In the genomic region with DNA sequence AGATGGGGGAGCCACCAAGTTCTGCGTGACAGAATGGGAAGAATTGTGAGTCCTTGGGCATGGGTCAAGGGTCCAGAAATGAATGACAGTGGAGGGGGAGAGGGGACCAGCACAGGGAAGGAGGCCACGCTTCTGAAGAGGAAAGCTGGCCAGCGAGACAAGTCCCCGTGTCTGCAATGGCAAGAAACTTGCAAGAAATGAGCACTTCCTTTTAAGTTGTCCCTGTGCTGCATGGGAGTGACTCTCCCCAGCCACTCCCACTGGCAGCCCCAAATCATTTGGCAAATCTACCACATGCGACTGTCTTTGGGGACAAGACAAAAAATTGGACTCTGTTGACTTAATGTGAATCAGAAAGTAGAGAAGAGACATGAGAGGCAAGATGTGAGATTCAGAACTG, we compare ENCODE assay signal across 19 cellular contexts.
"Had no signal": no experiment of that assay in that cellular context is flagged by ENCODE, and none has a peak within 500 bp of the region (broad histone marks: within the 10 kb centered on the region; RNA-seq: fewer than 3 reads in every experiment).

No MANE protein-coding gene starts in this region.

- H3K36me3 Mint-ChIP-seq: activated naive CD4-positive, alpha-beta T cell treated with anti-CD3 and anti-CD28 coated beads, Interleukin-2, amount 10 ng/mL, durations not matched to agents 7 days and 5 days; naive B cell; neural progenitor cell had no signal

- H3K79me2 ChIP-seq: hepatocyte had no signal

- DNase-seq: activated CD4-positive, alpha-beta T cell treated with anti-CD3 and anti-CD28 coated beads, Interleukin-2, amount 50 U/mL, for 4 hours; activated CD4-positive, CD25-positive, alpha-beta regulatory T cell treated with anti-CD3 and anti-CD28 coated beads, Interleukin-2, amount 50 U/mL, for 72 hours; activated naive CD4-positive, alpha-beta T cell treated with anti-CD3 and anti-CD28 coated beads, Interleukin-2, amount 10 ng/mL, durations not matched to agents 7 days and 5 days; mammary epithelial cell; naive B cell; ovary; stomach; T-helper 17 cell; testis had no signal

- H3K4me3 ChIP-seq: ascending aorta, breast epithelium, esophagus muscularis mucosa, hepatocyte, neural progenitor cell, ovary, stomach, testis had no signal

- H3K36me3 ChIP-seq: ascending aorta, breast epithelium, esophagus muscularis mucosa, neural progenitor cell, ovary, stomach had no signal

- H2AFZ ChIP-seq: hepatocyte, neural progenitor cell had no signal

- H3K27ac ChIP-seq: ascending aorta, breast epithelium, esophagus muscularis mucosa, hepatocyte, neural progenitor cell, ovary, stomach, testis had no signal

- H3K4me1 Mint-ChIP-seq: activated naive CD4-positive, alpha-beta T cell treated with anti-CD3 and anti-CD28 coated beads, Interleukin-2, amount 10 ng/mL, durations not matched to agents 7 days and 5 days; naive B cell; neural progenitor cell; T-helper 17 cell had no signal

- H3K27ac Mint-ChIP-seq: activated naive CD4-positive, alpha-beta T cell treated with anti-CD3 and anti-CD28 coated beads, Interleukin-2, amount 10 ng/mL, durations not matched to agents 7 days and 5 days; activated T-helper 2 cell treated with anti-CD3 and anti-CD28 coated beads, Interferon-gamma antibody, Interleukin-2, Interleukin-4, amounts not matched to agents 10 μg/mL and 5 μg/mL and 100 μg/mL, durations not matched to agents 14 hours and 24 hours and 36 hours; naive B cell; neural progenitor cell; T-helper 17 cell had no signal

- H3K4me2 ChIP-seq: hepatocyte, neural progenitor cell had no signal

- H3K27me3 Mint-ChIP-seq: naive B cell had no signal

- H3K4me1 ChIP-seq: ascending aorta, breast epithelium, esophagus muscularis mucosa, neural progenitor cell, stomach, testis had no signal

- FAIRE-seq: endometrium, keratinocyte had no signal

- H3K9ac ChIP-seq: neural progenitor cell had no signal

- H3K9me3 Mint-ChIP-seq: activated naive CD4-positive, alpha-beta T cell treated with anti-CD3 and anti-CD28 coated beads, Interleukin-2, amount 10 ng/mL, durations not matched to agents 7 days and 5 days; activated T-helper 2 cell treated with anti-CD3 and anti-CD28 coated beads, Interferon-gamma antibody, Interleukin-2, Interleukin-4, amounts not matched to agents 10 μg/mL and 5 μg/mL and 100 μg/mL, durations not matched to agents 14 hours and 24 hours and 36 hours; naive B cell had no signal

- H3K4me3 Mint-ChIP-seq: activated naive CD4-positive, alpha-beta T cell treated with anti-CD3 and anti-CD28 coated beads, Interleukin-2, amount 10 ng/mL, durations not matched to agents 7 days and 5 days; naive B cell; neural progenitor cell; T-helper 17 cell had no signal

- H3K9me3 ChIP-seq: ascending aorta, breast epithelium, ovary, stomach, testis had no signal

- ATAC-seq: left lobe of liver, sciatic nerve, T-helper 17 cell had no signal

- H3K27me3 ChIP-seq: ascending aorta, breast epithelium, esophagus muscularis mucosa, hepatocyte, neural progenitor cell, ovary, stomach, testis had no signal
